20 cellular contexts compared by ENCODE assay signal in the genomic region with DNA sequence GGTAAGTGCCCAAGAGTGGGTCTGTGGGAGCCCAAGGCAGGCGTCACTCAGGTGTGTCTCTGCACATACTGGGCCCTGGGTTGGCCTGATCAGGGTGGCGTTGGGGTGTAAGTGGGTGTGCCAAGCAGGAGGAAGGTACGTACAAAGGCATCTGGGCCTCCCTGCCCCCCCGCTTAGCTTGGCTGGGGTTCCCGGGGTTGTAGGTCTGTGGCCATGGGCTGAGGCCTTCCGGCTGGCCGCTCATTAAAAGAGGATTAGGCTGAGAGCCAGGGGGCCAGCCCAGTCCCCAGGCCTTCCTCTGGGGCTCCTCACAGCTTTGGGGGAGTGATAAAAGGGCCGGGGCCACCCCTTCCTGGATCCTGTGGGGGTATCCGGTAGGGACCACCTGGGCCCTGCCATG. TPM values are rescaled to one million over a fixed set of nuclear protein-coding genes. Genes with fewer than 3 reads are reported as not detected.
DNase-seq lines count a peak whose midpoint lies in the region; ATAC-seq and TF ChIP-seq lines count a peak whose summit lies in the region.
"Had no signal": no experiment of that assay in that cellular context is flagged by ENCODE, and none has a peak within 500 bp of the region (broad histone marks: within the 10 kb centered on the region; RNA-seq: fewer than 3 reads in every experiment).

No MANE protein-coding gene starts in this region.

- DNase-seq in RWPE1 (ENCODE audit: low spot score), result no peak
- DNase-seq in esophagus muscularis mucosa (ENCODE audit: extremely low spot score), result no peak
- no peak for DNase-seq in transverse colon
- DNase-seq in activated gamma-delta T cell treated with Interleukin-2 at 50 U/mL for 16 hours, result no peak
- no peak for DNase-seq in posterior cingulate gyrus
- DNase-seq: activated naive CD4-positive, alpha-beta T cell treated with anti-CD3 and anti-CD28 coated beads for 36 hours; brain microvascular endothelial cell; DMS153; effector memory CD8-positive, alpha-beta T cell; foreskin melanocyte; MM.1S; NCI-H1930; NCI-H774; RPMI8226; stimulated activated CD4-positive, alpha-beta T cell treated with anti-CD3 and anti-CD28 coated beads, Interleukin-1b, Interleukin-23, amount 100 ng/mL, for 48 hours had no signal

- peak overlapping the region in 2 of 3 experiments; percentile 83 to 94 for H3K27ac Mint-ChIP-seq in nephron
- H3K27ac Mint-ChIP-seq: activated naive CD4-positive, alpha-beta T cell treated with anti-CD3 and anti-CD28 coated beads for 36 hours; effector memory CD8-positive, alpha-beta T cell had no signal

- in situ Hi-C loops in transverse colon (cut with MboI; ENCODE audit: low pct_ligation_motif_present in 1 of 4, low pct_unique_long_range_greater_than_20kb in 1 of 4, low sequenced_read_pairs in 3 of 4), result no loop called here

- intact Hi-C loops in esophagus muscularis mucosa (cut with DNase I), result no loop called here
- intact Hi-C loops in transverse colon (cut with DNase I; ENCODE audit: low total_unique reads), result no loop called here
- intact Hi-C loops in posterior cingulate gyrus (cut with DNase I), result no loop called here

- H3K36me3 Mint-ChIP-seq in nephron (ENCODE audit: low read depth), result peaks cover 4% of the 10 kb centered on the region

- POLR2A ChIA-PET in RWPE1 (lab: Yijun Ruan, JAX; ENCODE audit: low non-redundant PET), result no interaction called here

- CTCF ChIA-PET in RWPE1 (lab: Yijun Ruan, JAX), result no interaction called here

- peaks cover 4% of the 10 kb centered on the region for H3K27me3 Mint-ChIP-seq in nephron (ENCODE audit: low read depth)

- H3K27ac ChIP-seq in RWPE1 (peak overlapping the region; percentile 99), esophagus muscularis mucosa (replicated peaks in 1 of 4) (peak overlapping the region; percentile 22 to 87 (median 85)), transverse colon (peak overlapping the region in 3 of 4 donors; percentile 32 to 82 (median 71))
- H3K27ac ChIP-seq: brain microvascular endothelial cell had no signal

- H3K4me3 ChIP-seq in esophagus muscularis mucosa (no peak overlapping the region), transverse colon (no peak overlapping the region)

- no peaks in the 10 kb centered on the region for H3K27me3 ChIP-seq in esophagus muscularis mucosa
- no peaks in the 10 kb centered on the region for H3K27me3 ChIP-seq in transverse colon
- H3K27me3 ChIP-seq: brain microvascular endothelial cell had no signal

- H3K4me1 Mint-ChIP-seq in nephron, result peaks cover 46% of the 10 kb centered on the region

- no peaks in the 10 kb centered on the region for H3K9me3 Mint-ChIP-seq in nephron
- H3K9me3 Mint-ChIP-seq: activated naive CD4-positive, alpha-beta T cell treated with anti-CD3 and anti-CD28 coated beads for 36 hours; effector memory CD8-positive, alpha-beta T cell had no signal

- H3K36me3 ChIP-seq in esophagus muscularis mucosa, result no peaks in the 10 kb centered on the region
- H3K36me3 ChIP-seq in transverse colon, result no peaks in the 10 kb centered on the region
- H3K36me3 ChIP-seq: brain microvascular endothelial cell had no signal

- TF ChIP-seq EP300 in esophagus muscularis mucosa (IDR thresholded peaks at IDR 0.05) (no peak), transverse colon (IDR thresholded peaks at IDR 0.05; ENCODE audit: low read depth) (no peak)

- WGBS in esophagus muscularis mucosa, result 80% methylated on average over 4 of the region's 9 CpGs
- 61% methylated on average over 4 of the region's 9 CpGs; no CpG with 5 or more reads in 1 of the 2 donors for WGBS in transverse colon (ENCODE audit: low coverage in 1 of 2), 2 donors

- ATAC-seq in HG02642 (IDR thresholded peaks at IDR 0.05; ENCODE audit: poor library complexity, unreplicated experiment), result no peak
- ATAC-seq: effector memory CD8-positive, alpha-beta T cell had no signal

- H3K9me3 ChIP-seq in esophagus muscularis mucosa (no peaks in the 10 kb centered on the region), transverse colon (no peaks in the 10 kb centered on the region)

- TF ChIP-seq CTCF in RWPE1 (conservative IDR thresholded peaks at IDR 0.05; ENCODE audit: low read depth), result no peak
- no peak for TF ChIP-seq CTCF in esophagus muscularis mucosa (IDR thresholded peaks at IDR 0.05)
- no peak for TF ChIP-seq CTCF in nephron (IDR thresholded peaks at IDR 0.05; ENCODE audit: unreplicated experiment in 3 of 3)
- TF ChIP-seq CTCF in transverse colon (IDR thresholded peaks at IDR 0.05), result no peak

- H3K4me3 Mint-ChIP-seq in nephron, result no peak overlapping the region
- H3K4me3 Mint-ChIP-seq: activated naive CD4-positive, alpha-beta T cell treated with anti-CD3 and anti-CD28 coated beads for 36 hours; effector memory CD8-positive, alpha-beta T cell had no signal

- no peak for TF ChIP-seq POLR2A in esophagus muscularis mucosa (IDR thresholded peaks at IDR 0.05; ENCODE audit: low read depth)
- no peak for TF ChIP-seq POLR2A in transverse colon (IDR thresholded peaks at IDR 0.05)

- H3K4me1 ChIP-seq in esophagus muscularis mucosa (peaks cover 76 to 91% (median 87%) of the 10 kb centered on the region in 4 donors), transverse colon (peaks cover 48 to 79% (median 60%) of the 10 kb centered on the region in 4 donors)

RNA-seq across cellular contexts. Expression of gene SEMA3F, which starts 13.3 kb away (rescaled TPM):
- 10 to 100 TPM; 11.9 to 46.5 (median 23.3) TPM for total RNA-seq in esophagus muscularis mucosa
- total RNA-seq in transverse colon, result 10 to 100 TPM in 1 of 4 donors, 1 to 10 TPM in 3; 1.9 to 30.6 (median 3.8) TPM
- total RNA-seq: activated naive CD4-positive, alpha-beta T cell treated with anti-CD3 and anti-CD28 coated beads for 36 hours had no signal

RNA-seq across cellular contexts. Expression of gene GNAT1, which starts 23.0 kb away (rescaled TPM):
- total RNA-seq in esophagus muscularis mucosa (not detected), transverse colon (not detected)
- total RNA-seq: activated naive CD4-positive, alpha-beta T cell treated with anti-CD3 and anti-CD28 coated beads for 36 hours; HT1080; mucosa of gallbladder; T-helper 1 cell treated with Interleukin-12 subunit alpha and Interleukin-12 subunit beta and Interleukin-4 antibody, amounts not matched to agents 30 ng/mL and 1 ng/mL, for 36 hours had no signal

RNA-seq across cellular contexts. Expression of gene SLC38A3, which starts 36.7 kb away (rescaled TPM):
- under 1 TPM in 2 of 4 donors, not detected in 2; 0.11 to 0.39 TPM for total RNA-seq in esophagus muscularis mucosa
- total RNA-seq in transverse colon, result not detected
- total RNA-seq: activated naive CD4-positive, alpha-beta T cell treated with anti-CD3 and anti-CD28 coated beads for 36 hours; HT1080; T-helper 1 cell treated with Interleukin-12 subunit alpha and Interleukin-12 subunit beta and Interleukin-4 antibody, amounts not matched to agents 30 ng/mL and 1 ng/mL, for 36 hours had no signal
